1 cellular context compared by ENCODE assay signal in genomic region chr1:23035823-23036452, GRCh38.
TF ChIP-seq lines count a peak whose summit lies in the region.

No MANE protein-coding gene starts in this region.

TF ChIP-seq in HEK293, 187 proteins besides CTCF, POLR2A, EP300 and RAD21 (continued from another document):
- TF ChIP-seq ZNF558 (tag by site-specific recombination; IDR thresholded peaks at IDR 0.05) (no peak), ZNF670 (tag by site-specific recombination; IDR thresholded peaks at IDR 0.05; ENCODE audit: low read depth) (no peak), ZNF184 (tag by site-specific recombination; IDR thresholded peaks at IDR 0.05) (no peak), MEIS1 (CRISPR knock-in tag; IDR thresholded peaks at IDR 0.05; ENCODE audit: borderline replicate concordance) (no peak), KLF9 (tag by site-specific recombination; IDR thresholded peaks at IDR 0.05; ENCODE audit: low read depth) (peak; percentile 25; the same call in 1 of the 2 replicates), OVOL3 (tag by site-specific recombination; IDR thresholded peaks at IDR 0.05) (no peak), ZNF548 (tag by site-specific recombination; IDR thresholded peaks at IDR 0.05) (no peak), ZNF114 (tag by site-specific recombination; IDR thresholded peaks at IDR 0.05) (no peak), OSR2 (tag by site-specific recombination; IDR thresholded peaks at IDR 0.05) (0 out of 2 replicates have a peak, but pooled peaks have one; percentile 28), ZNF311 (tag by site-specific recombination; IDR thresholded peaks at IDR 0.05; ENCODE audit: borderline replicate concordance) (no peak), ZFP37 (tag by site-specific recombination; IDR thresholded peaks at IDR 0.05) (no peak), ZNF433 (tag by site-specific recombination; IDR thresholded peaks at IDR 0.05; ENCODE audit: low read depth) (no peak), BCL11B (tag by site-specific recombination; IDR thresholded peaks at IDR 0.05; ENCODE audit: low read depth) (0 out of 2 replicates have a peak, but pooled peaks have one; percentile 25), KLF17 (tag by site-specific recombination; IDR thresholded peaks at IDR 0.05) (no peak)
